15 cellular contexts compared by ENCODE assay signal in the genomic region with DNA sequence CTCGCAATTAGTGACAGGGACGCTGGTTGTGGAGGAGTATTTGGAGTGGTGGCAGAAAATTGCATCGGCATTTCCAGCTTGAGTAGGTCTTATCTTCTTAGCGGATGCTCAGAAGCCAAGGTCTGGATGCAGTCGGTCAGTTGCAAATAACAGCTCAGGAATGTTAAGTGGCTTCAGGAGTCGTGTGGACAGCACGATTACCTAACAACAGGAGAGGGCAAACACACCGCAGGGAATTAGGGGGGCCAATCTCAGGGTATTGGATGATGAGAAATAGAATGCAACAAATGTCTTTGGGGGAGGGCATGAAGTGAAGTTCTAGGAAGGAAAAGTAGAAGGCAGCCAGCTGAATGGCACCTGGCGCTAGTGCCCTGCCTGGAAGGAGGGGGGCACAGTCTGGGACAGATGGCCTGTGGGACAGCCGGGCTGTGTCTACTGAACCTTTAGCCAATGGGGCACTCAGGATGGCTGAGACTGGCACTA. TPM values are rescaled to one million over a fixed set of nuclear protein-coding genes. Genes with fewer than 3 reads are reported as not detected.
DNase-seq lines count a peak whose midpoint lies in the region; ATAC-seq and TF ChIP-seq lines count a peak whose summit lies in the region.
"Had no signal": no experiment of that assay in that cellular context is flagged by ENCODE, and none has a peak within 500 bp of the region (broad histone marks: within the 10 kb centered on the region; RNA-seq: fewer than 3 reads in every experiment).

No MANE protein-coding gene starts in this region.

- H3K27ac ChIP-seq in colonic mucosa (no peak overlapping the region), smooth muscle cell (ENCODE audit: low read depth) (peak overlapping the region; percentile 70)
- H3K27ac ChIP-seq: SJSA1 had no signal

- H3K79me2 ChIP-seq in smooth muscle cell (ENCODE audit: low read depth) = no peaks in the 10 kb centered on the region

- H3K36me3 ChIP-seq in colonic mucosa = no peaks in the 10 kb centered on the region
- H3K36me3 ChIP-seq in smooth muscle cell (ENCODE audit: low read depth) = no peaks in the 10 kb centered on the region
- H3K36me3 ChIP-seq: HAP-1 had no signal

- H3K4me2 ChIP-seq in smooth muscle cell = peak overlapping the region; percentile 25

- H3K9ac ChIP-seq in colonic mucosa (ENCODE audit: low read depth in 2 of 2, low read length in 2 of 2) (no peak overlapping the region), smooth muscle cell (ENCODE audit: low read depth) (no peak overlapping the region)

- no peaks in the 10 kb centered on the region for H3K36me3 Mint-ChIP-seq in activated CD4-positive, alpha-beta T cell treated with anti-CD3 and anti-CD28 coated beads, Interleukin-2, amount 10 ng/mL, durations not matched to agents 24 days and 14 days (ENCODE audit: low read depth)

- no peak for TF ChIP-seq RAD21 in Ishikawa (IDR thresholded peaks at IDR 0.05; ENCODE audit: low read depth)

- H3K4me1 ChIP-seq in colonic mucosa (no peaks in the 10 kb centered on the region), smooth muscle cell (ENCODE audit: low read depth) (peaks cover 21% of the 10 kb centered on the region)
- H3K4me1 ChIP-seq: HAP-1, SJSA1 had no signal

- DNase-seq in colonic mucosa (peak; percentile 24), islet precursor cell (peak; percentile 98), smooth muscle cell (lab: John Stamatoyannopoulos, UW; ENCODE audit: unreplicated experiment) (no peak)
- no peak for DNase-seq in activated CD4-positive, alpha-beta T cell treated with anti-CD3 and anti-CD28 coated beads, Interleukin-2, amount 10 ng/mL, durations not matched to agents 24 days and 14 days
- DNase-seq in stimulated activated CD4-positive, alpha-beta T cell treated with anti-CD3 and anti-CD28 coated beads, Interleukin-1b, Interleukin-23, amount 100 ng/mL, for 48 hours = no peak
- DNase-seq: activated gamma-delta T cell treated with Interleukin-2 at 50 U/mL for 16 hours; CD4-positive, CD25-positive, alpha-beta regulatory T cell; GF-D8; NCI-H2107; stimulated activated naive B cell treated with anti-CD40 and anti-IgM and Interleukin-4, amounts not matched to agents 10 μg/mL and 1 μg/mL and 100 μg/mL, for 72 hours had no signal

- no peak for TF ChIP-seq CTCF in colonic mucosa (IDR thresholded peaks at IDR 0.05)
- no peak for TF ChIP-seq CTCF in smooth muscle cell (IDR thresholded peaks at IDR 0.05; ENCODE audit: borderline replicate concordance, insufficient read depth, poor library complexity, severe bottlenecking)

- WGBS in smooth muscle cell (ENCODE audit: low lambda C conversion rate) = 17% methylated on average over 10 of the region's 10 CpGs

- no peak overlapping the region for H3K27ac Mint-ChIP-seq in activated CD4-positive, alpha-beta T cell treated with anti-CD3 and anti-CD28 coated beads, Interleukin-2, amount 10 ng/mL, durations not matched to agents 24 days and 14 days
- H3K27ac Mint-ChIP-seq: stimulated activated naive B cell treated with anti-CD40 and anti-IgM and Interleukin-4, amounts not matched to agents 10 μg/mL and 1 μg/mL and 100 μg/mL, for 72 hours had no signal

- H3K9me3 Mint-ChIP-seq in activated CD4-positive, alpha-beta T cell treated with anti-CD3 and anti-CD28 coated beads, Interleukin-2, amount 10 ng/mL, durations not matched to agents 24 days and 14 days = no peaks in the 10 kb centered on the region
- H3K9me3 Mint-ChIP-seq: CD4-positive, CD25-positive, alpha-beta regulatory T cell; stimulated activated naive B cell treated with anti-CD40 and anti-IgM and Interleukin-4, amounts not matched to agents 10 μg/mL and 1 μg/mL and 100 μg/mL, for 72 hours had no signal

- TF ChIP-seq EP300 in Ishikawa (IDR thresholded peaks at IDR 0.05; ENCODE audit: borderline replicate concordance) = 0 out of 2 replicates have a peak, but pooled peaks have one; percentile 26

- ATAC-seq in GM21390 (IDR thresholded peaks at IDR 0.05; ENCODE audit: unreplicated experiment) = no peak
- ATAC-seq: stimulated activated naive B cell treated with anti-CD40 and anti-IgM and Interleukin-4, amounts not matched to agents 10 μg/mL and 1 μg/mL and 100 μg/mL, for 72 hours had no signal

- peaks cover 5% of the 10 kb centered on the region for H3K4me1 Mint-ChIP-seq in activated CD4-positive, alpha-beta T cell treated with anti-CD3 and anti-CD28 coated beads, Interleukin-2, amount 10 ng/mL, durations not matched to agents 24 days and 14 days
- H3K4me1 Mint-ChIP-seq: stimulated activated naive B cell treated with anti-CD40 and anti-IgM and Interleukin-4, amounts not matched to agents 10 μg/mL and 1 μg/mL and 100 μg/mL, for 72 hours had no signal

- H3K4me3 ChIP-seq in colonic mucosa = no peak overlapping the region
- no peak overlapping the region for H3K4me3 ChIP-seq in smooth muscle cell
- H3K4me3 ChIP-seq: HAP-1, SJSA1 had no signal

- H3K27me3 Mint-ChIP-seq in activated CD4-positive, alpha-beta T cell treated with anti-CD3 and anti-CD28 coated beads, Interleukin-2, amount 10 ng/mL, durations not matched to agents 24 days and 14 days = no peaks in the 10 kb centered on the region
- H3K27me3 Mint-ChIP-seq: CD4-positive, CD25-positive, alpha-beta regulatory T cell; stimulated activated naive B cell treated with anti-CD40 and anti-IgM and Interleukin-4, amounts not matched to agents 10 μg/mL and 1 μg/mL and 100 μg/mL, for 72 hours had no signal

- H3K27me3 ChIP-seq in colonic mucosa (no peaks in the 10 kb centered on the region), smooth muscle cell (ENCODE audit: low read depth) (no peaks in the 10 kb centered on the region)
- H3K27me3 ChIP-seq: SJSA1 had no signal

- H3F3A ChIP-seq in smooth muscle cell (ENCODE audit: low read depth) = no peaks in the 10 kb centered on the region

- intact Hi-C loops in colonic mucosa (cut with DNase I) = no loop called here
- intact Hi-C loops in activated CD4-positive, alpha-beta T cell treated with anti-CD3 and anti-CD28 coated beads, Interleukin-2, amount 10 ng/mL, durations not matched to agents 24 days and 14 days (cut with micrococcal nuclease) = no loop called here

- H3K9me3 ChIP-seq in colonic mucosa (no peaks in the 10 kb centered on the region), smooth muscle cell (replicated peaks; ENCODE audit: low read depth) (no peaks in the 10 kb centered on the region)
- H3K9me3 ChIP-seq: HAP-1, SJSA1 had no signal

- H2AFZ ChIP-seq in smooth muscle cell (ENCODE audit: low read depth) = no peak overlapping the region

- no peak overlapping the region for H3K4me3 Mint-ChIP-seq in activated CD4-positive, alpha-beta T cell treated with anti-CD3 and anti-CD28 coated beads, Interleukin-2, amount 10 ng/mL, durations not matched to agents 24 days and 14 days
- H3K4me3 Mint-ChIP-seq: CD4-positive, CD25-positive, alpha-beta regulatory T cell; stimulated activated naive B cell treated with anti-CD40 and anti-IgM and Interleukin-4, amounts not matched to agents 10 μg/mL and 1 μg/mL and 100 μg/mL, for 72 hours had no signal

- no peaks in the 10 kb centered on the region for H4K20me1 ChIP-seq in smooth muscle cell (ENCODE audit: low read depth)

TF ChIP-seq in Ishikawa, 13 proteins besides CTCF, POLR2A, EP300 and RAD21 (continues in another document):
- TF ChIP-seq EGR1 (IDR thresholded peaks at IDR 0.05) (no peak), NFIC (IDR thresholded peaks at IDR 0.05) (no peak), TCF12 (IDR thresholded peaks at IDR 0.05; ENCODE audit: low read depth) (peak; percentile 33; the same call in 1 of the 2 replicates), CREB1 (IDR thresholded peaks at IDR 0.05; ENCODE audit: low read depth) (no peak), ZBTB7A (IDR thresholded peaks at IDR 0.05; ENCODE audit: low read depth) (no peak), CEBPB (IDR thresholded peaks at IDR 0.05) (peak; percentile 64), FOXM1 (IDR thresholded peaks at IDR 0.05; ENCODE audit: borderline replicate concordance, low read depth) (no peak), YY1 (IDR thresholded peaks at IDR 0.05; ENCODE audit: low read depth) (no peak), TEAD4 (IDR thresholded peaks at IDR 0.05) (peak; percentile 88), TAF1 (IDR thresholded peaks at IDR 0.05; ENCODE audit: low read depth) (no peak)
- TF ChIP-seq, protein P1, sequence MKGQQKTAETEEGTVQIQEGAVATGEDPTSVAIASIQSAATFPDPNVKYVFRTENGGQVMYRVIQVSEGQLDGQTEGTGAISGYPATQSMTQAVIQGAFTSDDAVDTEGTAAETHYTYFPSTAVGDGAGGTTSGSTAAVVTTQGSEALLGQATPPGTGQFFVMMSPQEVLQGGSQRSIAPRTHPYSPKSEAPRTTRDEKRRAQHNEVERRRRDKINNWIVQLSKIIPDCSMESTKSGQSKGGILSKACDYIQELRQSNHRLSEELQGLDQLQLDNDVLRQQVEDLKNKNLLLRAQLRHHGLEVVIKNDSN (IDR thresholded peaks at IDR 0.05) = no peak
- TF ChIP-seq, protein P2, sequence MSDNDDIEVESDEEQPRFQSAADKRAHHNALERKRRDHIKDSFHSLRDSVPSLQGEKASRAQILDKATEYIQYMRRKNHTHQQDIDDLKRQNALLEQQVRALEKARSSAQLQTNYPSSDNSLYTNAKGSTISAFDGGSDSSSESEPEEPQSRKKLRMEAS (IDR thresholded peaks at IDR 0.05) = no peak

RNA-seq across cellular contexts. Expression of a gene that starts 11.8 kb away (rescaled TPM):
- total RNA-seq in colonic mucosa (under 1 TPM in 1 of 2 donors, not detected in 1; 0.35 TPM), smooth muscle cell (42.9 and 47.0 TPM in 2 replicates)
- polyA plus RNA-seq in smooth muscle cell = 44.3 and 59.6 TPM in 2 replicates
- 2.0 and 2.2 TPM in 2 replicates for total RNA-seq in activated CD4-positive, alpha-beta T cell treated with anti-CD3 and anti-CD28 coated beads, Interleukin-2, amount 10 ng/mL, durations not matched to agents 24 days and 14 days
- total RNA-seq: pulmonary artery endothelial cell had no signal

Comparison
In these comparisons a context has a peak if more than half of its experiments do, and no peak if none do; other contexts are left out.
1. DNase-seq: peak in colonic mucosa (single experiment) and islet precursor cell (single experiment); none in smooth muscle cell (single experiment), activated CD4-positive, alpha-beta T cell treated with anti-CD3 and anti-CD28 coated beads, Interleukin-2, amount 10 ng/mL, durations not matched to agents 24 days and 14 days (single experiment) and stimulated activated CD4-positive, alpha-beta T cell treated with anti-CD3 and anti-CD28 coated beads, Interleukin-1b, Interleukin-23, amount 100 ng/mL, for 48 hours (single experiment).
2. RNA of a gene that starts 11.8 kb away (total RNA-seq): 42.9 to 47.0 TPM in smooth muscle cell; 2.0 to 2.2 TPM in activated CD4-positive, alpha-beta T cell treated with anti-CD3 and anti-CD28 coated beads, Interleukin-2, amount 10 ng/mL, durations not matched to agents 24 days and 14 days and 0.35 TPM in colonic mucosa; every median in the first group is over 10 times any median in the second.